ENCODE assay signal across 8 cellular contexts in genomic region chrX:135985123-135985973, GRCh38. TPM values are rescaled to one million over a fixed set of nuclear protein-coding genes. Genes with fewer than 3 reads are reported as not detected.
DNase-seq lines count a peak whose midpoint lies in the region; ATAC-seq, FAIRE-seq and TF ChIP-seq lines count a peak whose summit lies in the region.

SLC9A6 (plus strand) TSS chrX:135985435; CDS start chrX:135985659, 224 bp downstream.

- H3K27ac ChIP-seq in HepG2 (ENCODE audit: extremely low read length, insufficient read depth, low read length), result peak within 1 kb of the TSS; percentile 38

- no peak for FAIRE-seq in HepG2 (lab: Jason Lieb, UNC)

- H3K36me3 Mint-ChIP-seq in activated CD4-positive, alpha-beta T cell treated with anti-CD3 and anti-CD28 coated beads, Interleukin-2, amount 10 ng/mL, durations not matched to agents 24 days and 14 days (ENCODE audit: low read depth), result peaks cover 5% of the 10 kb centered on the region

- H3K27ac Mint-ChIP-seq in activated CD4-positive, alpha-beta T cell treated with anti-CD3 and anti-CD28 coated beads, Interleukin-2, amount 10 ng/mL, durations not matched to agents 24 days and 14 days, result peak within 1 kb of the TSS; percentile 85

- H3K27me3 ChIP-seq in HepG2 (ENCODE audit: control insufficient read depth in 1 of 2, insufficient read depth in 2 of 2, low read length in 2 of 2), result no peaks in the 10 kb centered on the region

- DNase-seq in AG08395 (ENCODE audit: low spot score) (peak; percentile 62), NCI-H345 (lab: John Stamatoyannopoulos, UW) (peak; percentile 79), dermis blood vessel endothelial cell (peak; percentile 70), HepG2 (ENCODE audit: low spot score) (peak; percentile 27)
- peak; percentile 91 for DNase-seq in activated CD4-positive, alpha-beta T cell treated with anti-CD3 and anti-CD28 coated beads, Interleukin-2, amount 10 ng/mL, durations not matched to agents 24 days and 14 days
- DNase-seq in stimulated activated CD4-positive, alpha-beta T cell treated with anti-CD3 and anti-CD28 coated beads, Interleukin-2, amount 100 ng/mL, for 48 hours, result peak; percentile 54 to 62

- in situ Hi-C loops in HepG2 (cut with HindIII; ENCODE audit: extremely low pct_ligation_motif_present, low pct_unique_long_range_greater_than_20kb), result no loop called here

- CTCF ChIA-PET in HepG2 (lab: Yijun Ruan, JAX; ENCODE audit: low intra/inter-chr PET ratio, low total read pairs), result no interaction called here

- no peaks in the 10 kb centered on the region for H3K79me2 ChIP-seq in HepG2 (ENCODE audit: insufficient read depth, low read length)

- POLR2A ChIA-PET in HepG2 (lab: Yijun Ruan, JAX), result interaction anchor here (1.2 to 1.4 kb wide), 2 partner anchors 11 to 12 kb away, joined by 3 to 7 read pairs; partner anchors contain the start of gene MMGT1

- peak within 1 kb of the TSS; percentile 78 for H3K4me2 ChIP-seq in HepG2 (ENCODE audit: low read depth, low read length)

- peak in 1 of 2 experiments; percentile 60; a peak in 2 of 4 replicates for TF ChIP-seq POLR2A in HepG2 (IDR thresholded peaks at IDR 0.05; ENCODE audit: insufficient read depth in 1 of 2, low read depth in 2 of 2, low read length in 2 of 2)

- TF ChIP-seq RAD21 in HepG2 (CRISPR knock-in tag; IDR thresholded peaks at IDR 0.05), result no peak

- ATAC-seq in GM18868 (IDR thresholded peaks at IDR 0.05; ENCODE audit: unreplicated experiment) (peak; percentile 93), HG03097 (IDR thresholded peaks at IDR 0.05; ENCODE audit: low FRiP score, unreplicated experiment) (peak; percentile 68), HepG2 (peak; percentile 97)

- peaks cover 40% of the 10 kb centered on the region for H3K4me1 Mint-ChIP-seq in activated CD4-positive, alpha-beta T cell treated with anti-CD3 and anti-CD28 coated beads, Interleukin-2, amount 10 ng/mL, durations not matched to agents 24 days and 14 days

- WGBS in HepG2 (ENCODE audit: low lambda C conversion rate), result 4% methylated on average over 5 of the region's 69 CpGs

- peak within 1 kb of the TSS; percentile 71 to 81 (median 79) for H3K4me3 ChIP-seq in HepG2 (replicated peaks in 1 of 3; ENCODE audit: insufficient read depth in 1 of 3, low read depth in 2 of 3, low read length in 3 of 3)

- BruUV-seq in HepG2 (replicated peaks; lab: Mats Ljungman, UMichigan), result no TSS peak

- TF ChIP-seq CTCF in HepG2 (CRISPR knock-in tag; IDR thresholded peaks at IDR 0.05), result no peak

- TF ChIP-seq EP300 in HepG2 (IDR thresholded peaks at IDR 0.05; ENCODE audit: low read depth in 2 of 2, low read length in 2 of 2) (no peak), HepG2 (CRISPR knock-in tag; IDR thresholded peaks at IDR 0.05; ENCODE audit: borderline replicate concordance) (no peak)

- H3K9me3 ChIP-seq in HepG2 (ENCODE audit: low read length), result no peaks in the 10 kb centered on the region

- H3K4me1 ChIP-seq in HepG2 (ENCODE audit: insufficient read depth, low read length), result no peaks in the 10 kb centered on the region; the same call in 1 of the 2 replicates

- no peaks in the 10 kb centered on the region for H3K27me3 Mint-ChIP-seq in activated CD4-positive, alpha-beta T cell treated with anti-CD3 and anti-CD28 coated beads, Interleukin-2, amount 10 ng/mL, durations not matched to agents 24 days and 14 days

- peak within 1 kb of the TSS; percentile 98 for H2AFZ ChIP-seq in HepG2 (ENCODE audit: low read length)

- H3K9ac ChIP-seq in HepG2 (ENCODE audit: insufficient read depth, low read depth, low read length), result peak within 1 kb of the TSS; percentile 67

- H3K4me3 Mint-ChIP-seq in activated CD4-positive, alpha-beta T cell treated with anti-CD3 and anti-CD28 coated beads, Interleukin-2, amount 10 ng/mL, durations not matched to agents 24 days and 14 days, result peak within 1 kb of the TSS; percentile 92

- intact Hi-C loops in activated CD4-positive, alpha-beta T cell treated with anti-CD3 and anti-CD28 coated beads, Interleukin-2, amount 10 ng/mL, durations not matched to agents 24 days and 14 days (cut with micrococcal nuclease), result loop anchor here (1.0 kb wide), 1 partner anchor 11 kb away; no protein-coding TSS in a partner anchor
- intact Hi-C loops in HepG2 (cut with micrococcal nuclease; ENCODE audit: unreplicated experiment), result no loop called here

- H4K20me1 ChIP-seq in HepG2 (ENCODE audit: insufficient read depth, low read length), result no peaks in the 10 kb centered on the region

- no peaks in the 10 kb centered on the region for H3K36me3 ChIP-seq in HepG2 (replicated peaks in 1 of 2; ENCODE audit: control insufficient read depth in 1 of 2, insufficient read depth in 2 of 2, low read length in 2 of 2)

- H3K9me3 Mint-ChIP-seq in activated CD4-positive, alpha-beta T cell treated with anti-CD3 and anti-CD28 coated beads, Interleukin-2, amount 10 ng/mL, durations not matched to agents 24 days and 14 days, result no peaks in the 10 kb centered on the region

TF ChIP-seq in HepG2, 621 proteins besides CTCF, POLR2A, EP300 and RAD21 (continues in another document):
- TF ChIP-seq ELK4 (CRISPR knock-in tag; IDR thresholded peaks at IDR 0.05; ENCODE audit: borderline replicate concordance), result no peak
- TF ChIP-seq MTERF4 (CRISPR knock-in tag; IDR thresholded peaks at IDR 0.05), result no peak
- TF ChIP-seq FOXO1 (CRISPR knock-in tag; IDR thresholded peaks at IDR 0.05), result no peak
- TF ChIP-seq NCOA1 (CRISPR knock-in tag; IDR thresholded peaks at IDR 0.05), result no peak
- TF ChIP-seq ZNF709 (CRISPR knock-in tag; IDR thresholded peaks at IDR 0.05), result no peak
- TF ChIP-seq POLR2G (IDR thresholded peaks at IDR 0.05; ENCODE audit: low read depth, low read length), result peak; percentile 28; the same call in 1 of the 2 replicates
- no peak for TF ChIP-seq ZNF260 (CRISPR knock-in tag; IDR thresholded peaks at IDR 0.05; ENCODE audit: borderline replicate concordance, low read depth)

RNA-seq across cellular contexts. Expression of gene SLC9A6, which starts in this region (rescaled TPM):
- 10.9 and 12.4 TPM in 2 replicates for total RNA-seq in activated CD4-positive, alpha-beta T cell treated with anti-CD3 and anti-CD28 coated beads, Interleukin-2, amount 10 ng/mL, durations not matched to agents 24 days and 14 days
- total RNA-seq in dermis blood vessel endothelial cell, result 18.4 and 19.3 TPM in 2 replicates
- total RNA-seq in HepG2 (2016; rRNA removed; fragmentation: Illumina TruSeq; extraction: Trizol), result 5.1 and 8.0 TPM in 2 replicates
- 0.81 and 1.1 TPM in 2 replicates for total RNA-seq in HepG2 (2016; cell fraction: cytosol; rRNA removed; fragmentation: Illumina TruSeq; extraction: Trizol; ENCODE audit: low read depth)
- total RNA-seq in HepG2 (2016; cell fraction: insoluble cytoplasmic fraction; rRNA removed; fragmentation: Illumina TruSeq; extraction: Trizol), result 4.6 and 9.6 TPM in 2 replicates
- total RNA-seq in HepG2 (2016; cell fraction: membrane; rRNA removed; fragmentation: Illumina TruSeq; extraction: Trizol), result 2.4 and 3.5 TPM in 2 replicates
- 8.9 and 11.4 TPM in 2 replicates for total RNA-seq in HepG2 (2016; cell fraction: nucleus; rRNA removed; fragmentation: Illumina TruSeq; extraction: Trizol)
- polyA plus RNA-seq in HepG2 (2011; rRNA removed), result 3.9 TPM in 2 replicates
- 2.5 and 4.2 TPM in 2 replicates for polyA plus RNA-seq in HepG2 (2011; cell fraction: cytosol; rRNA removed)
- polyA plus RNA-seq in HepG2 (2011; cell fraction: nucleus; rRNA removed), result 1.8 and 2.2 TPM in 2 replicates
- 3.2 and 3.3 TPM in 2 replicates for polyA plus RNA-seq in HepG2 (2012)
- 0.33 and 0.44 TPM in 2 replicates for polyA plus RNA-seq in HepG2 (2016; cell fraction: cytosol; fragmentation: Illumina TruSeq; extraction: Trizol; ENCODE audit: low read depth)
- 4.4 and 5.3 TPM in 2 replicates for polyA plus RNA-seq in HepG2 (2016; cell fraction: insoluble cytoplasmic fraction; fragmentation: Illumina TruSeq; extraction: Trizol; ENCODE audit: low read depth)
- 1.2 and 1.6 TPM in 2 replicates for polyA plus RNA-seq in HepG2 (2016; cell fraction: membrane; fragmentation: Illumina TruSeq; extraction: Trizol; ENCODE audit: low read depth)
- polyA plus RNA-seq in HepG2 (2016; cell fraction: nucleus; fragmentation: Illumina TruSeq; extraction: Trizol; ENCODE audit: insufficient read depth, low read depth), result 11.4 and 13.9 TPM in 2 replicates
- 12.2 and 28.7 TPM in 2 replicates for polyA minus RNA-seq in HepG2 (2011; rRNA and poly(A)+ RNA removed; ENCODE audit: low replicate concordance)
- polyA minus RNA-seq in HepG2 (2011; cell fraction: cytosol; rRNA and poly(A)+ RNA removed), result 5.9 and 6.9 TPM in 2 replicates
- 6.1 and 6.7 TPM in 2 replicates for polyA minus RNA-seq in HepG2 (2011; cell fraction: nucleus; rRNA and poly(A)+ RNA removed)

Comparison
In these comparisons a context has a peak if more than half of its experiments do, and no peak if none do; other contexts are left out.
1. Peak in every context shown above with its lines: DNase-seq, ATAC-seq, H3K4me3 ChIP-seq and H3K27ac ChIP-seq.
2. DNase-seq: peak in every context shown above with its lines; median percentile 91 in activated CD4-positive, alpha-beta T cell treated with anti-CD3 and anti-CD28 coated beads, Interleukin-2, amount 10 ng/mL, durations not matched to agents 24 days and 14 days; 79 in NCI-H345; 70 in dermis blood vessel endothelial cell; 62 in AG08395; 58 in stimulated activated CD4-positive, alpha-beta T cell treated with anti-CD3 and anti-CD28 coated beads, Interleukin-2, amount 100 ng/mL, for 48 hours; 27 in HepG2.